8 cellular contexts compared by ENCODE assay signal in genomic region chr16:74709477-74709877, GRCh38. TPM values are rescaled to one million over a fixed set of nuclear protein-coding genes. Genes with fewer than 3 reads are reported as not detected.
DNase-seq lines count a peak whose midpoint lies in the region; ATAC-seq and TF ChIP-seq lines count a peak whose summit lies in the region.

No MANE protein-coding gene starts in this region.

- peak; percentile 99 for TF ChIP-seq CTCF in AG09319 (IDR thresholded peaks at IDR 0.05; ENCODE audit: low read depth, low read length)
- TF ChIP-seq CTCF in choroid plexus epithelial cell (conservative IDR thresholded peaks at IDR 0.05; ENCODE audit: low read depth, low read length): peak; percentile 99
- TF ChIP-seq CTCF in liver (IDR thresholded peaks at IDR 0.05; ENCODE audit: low read depth, low read length, missing input control): peak; percentile 98

- H3K36me3 ChIP-seq in liver (ENCODE audit: control insufficient read depth in 4 of 4, insufficient read depth in 3 of 4, low read depth in 1 of 4, low read length in 3 of 4): no peaks in the 10 kb centered on the region

- peak; percentile 43 for DNase-seq in AG09319 (ENCODE audit: extremely low read depth, low read depth)
- DNase-seq in NCI-H524 treated with DMSO at 0.1 percent for 48 hours (lab: John Stamatoyannopoulos, UW): peak; percentile 40
- peak; percentile 85 for DNase-seq in activated CD4-positive, alpha-beta T cell treated with anti-CD3 and anti-CD28 coated beads, Interleukin-2, amount 10 ng/mL, durations not matched to agents 7 days and 5 days
- peak; percentile 86 for DNase-seq in choroid plexus epithelial cell (ENCODE audit: low read depth)
- DNase-seq in stimulated activated CD4-positive, alpha-beta T cell treated with anti-CD3 and anti-CD28 coated beads, TNF-alpha, amount 100 ng/mL, for 1 hour (ENCODE audit: low read depth in 3 of 3, low spot score in 1 of 3): peak; percentile 52 to 78 (median 72)

- H3K4me3 ChIP-seq in choroid plexus epithelial cell (ENCODE audit: low read depth, low read length) (no peak overlapping the region), liver (ENCODE audit: low read depth in 1 of 3, low read length in 3 of 3) (no peak overlapping the region)

- POLR2A ChIA-PET in activated CD4-positive, alpha-beta T cell treated with anti-CD3 and anti-CD28 coated beads, Interleukin-2, amount 10 ng/mL, durations not matched to agents 7 days and 5 days (lab: Charles Lee): no interaction called here

- H3K9ac ChIP-seq in liver (ENCODE audit: low read depth in 1 of 2, low read length in 2 of 2): no peak overlapping the region

- under 1% methylated on average over 6 of the region's 6 CpGs for WGBS in liver

- H3K27ac ChIP-seq in liver (ENCODE audit: low read depth in 1 of 2, low read length in 2 of 2): peak overlapping the region in 1 of 2 donors; percentile 70

- no peaks in the 10 kb centered on the region for H3K9me3 ChIP-seq in liver (ENCODE audit: control insufficient read depth in 4 of 4, low read length in 3 of 4)

- H3K4me1 ChIP-seq in liver (ENCODE audit: control insufficient read depth in 4 of 4, insufficient read depth in 4 of 4, low read length in 3 of 4): no peaks in the 10 kb centered on the region

- H3K9me3 Mint-ChIP-seq in activated CD4-positive, alpha-beta T cell treated with anti-CD3 and anti-CD28 coated beads, Interleukin-2, amount 10 ng/mL, durations not matched to agents 7 days and 5 days: no peaks in the 10 kb centered on the region

- CTCF ChIA-PET in activated CD4-positive, alpha-beta T cell treated with anti-CD3 and anti-CD28 coated beads, Interleukin-2, amount 10 ng/mL, durations not matched to agents 7 days and 5 days (lab: Charles Lee): interaction anchor here (0.8 to 1.0 kb wide), 5 partner anchors 8 to 402 kb away, joined by 3 to 6 read pairs (median 4); no protein-coding TSS in a partner anchor

- H3K36me3 Mint-ChIP-seq in activated CD4-positive, alpha-beta T cell treated with anti-CD3 and anti-CD28 coated beads, Interleukin-2, amount 10 ng/mL, durations not matched to agents 7 days and 5 days (ENCODE audit: low read depth): no peaks in the 10 kb centered on the region

- H3K27me3 ChIP-seq in liver (ENCODE audit: control insufficient read depth in 4 of 4, insufficient read depth in 4 of 4, low read length in 3 of 4): no peaks in the 10 kb centered on the region

- H3K4me3 Mint-ChIP-seq in activated CD4-positive, alpha-beta T cell treated with anti-CD3 and anti-CD28 coated beads, Interleukin-2, amount 10 ng/mL, durations not matched to agents 7 days and 5 days: no peak overlapping the region

- peak; percentile 87 for ATAC-seq in GM19023 (IDR thresholded peaks at IDR 0.05; ENCODE audit: unreplicated experiment)
- peak; percentile 96 for ATAC-seq in HG03354 (IDR thresholded peaks at IDR 0.05; ENCODE audit: poor library complexity, severe bottlenecking, unreplicated experiment)

- TF ChIP-seq RAD21 in liver (IDR thresholded peaks at IDR 0.05): peak; percentile 97 to 98

- H3K27ac Mint-ChIP-seq in activated CD4-positive, alpha-beta T cell treated with anti-CD3 and anti-CD28 coated beads, Interleukin-2, amount 10 ng/mL, durations not matched to agents 7 days and 5 days: no peak overlapping the region

- peaks cover 9% of the 10 kb centered on the region for H3K4me1 Mint-ChIP-seq in activated CD4-positive, alpha-beta T cell treated with anti-CD3 and anti-CD28 coated beads, Interleukin-2, amount 10 ng/mL, durations not matched to agents 7 days and 5 days

- H3K27me3 Mint-ChIP-seq in activated CD4-positive, alpha-beta T cell treated with anti-CD3 and anti-CD28 coated beads, Interleukin-2, amount 10 ng/mL, durations not matched to agents 7 days and 5 days: no peaks in the 10 kb centered on the region

TF ChIP-seq in liver, 16 proteins besides CTCF, POLR2A, EP300 and RAD21:
- TF ChIP-seq JUND (IDR thresholded peaks at IDR 0.05): no peak
- TF ChIP-seq FOXA2 (IDR thresholded peaks at IDR 0.05): no peak
- TF ChIP-seq RXRA (IDR thresholded peaks at IDR 0.05): no peak
- TF ChIP-seq ATF3 (IDR thresholded peaks at IDR 0.05): peak; percentile 36
- peak; percentile 76 for TF ChIP-seq YY1 (IDR thresholded peaks at IDR 0.05)

RNA-seq across cellular contexts. Expression of gene MLKL, which starts 8.8 kb away (rescaled TPM):
- total RNA-seq in activated CD4-positive, alpha-beta T cell treated with anti-CD3 and anti-CD28 coated beads, Interleukin-2, amount 10 ng/mL, durations not matched to agents 7 days and 5 days: 10 to 100 TPM; 36.7 to 42.0 TPM
- total RNA-seq in liver: 1 to 10 TPM; 4.1 to 7.6 TPM
- 1 to 10 TPM; 2.5 to 3.2 TPM for polyA plus RNA-seq in liver

RNA-seq across cellular contexts. Expression of gene RFWD3, which starts 42.8 kb away (rescaled TPM):
- 100 to 1,000 TPM; 115 to 117 TPM for total RNA-seq in activated CD4-positive, alpha-beta T cell treated with anti-CD3 and anti-CD28 coated beads, Interleukin-2, amount 10 ng/mL, durations not matched to agents 7 days and 5 days
- 10 to 100 TPM; 14.5 to 21.8 TPM for total RNA-seq in liver
- 1 to 10 TPM; 2.4 to 3.6 TPM for polyA plus RNA-seq in liver

Comparison
In these comparisons a context has a peak if more than half of its experiments do, and no peak if none do; other contexts are left out.
1. RNA of gene MLKL, which starts 8.8 kb away (total RNA-seq): 36.7 to 42.0 TPM in activated CD4-positive, alpha-beta T cell treated with anti-CD3 and anti-CD28 coated beads, Interleukin-2, amount 10 ng/mL, durations not matched to agents 7 days and 5 days; 4.1 to 7.6 TPM in liver; every median in the first group is over 4 times any median in the second.
2. RNA of gene RFWD3, which starts 42.8 kb away (total RNA-seq): 115 to 117 TPM in activated CD4-positive, alpha-beta T cell treated with anti-CD3 and anti-CD28 coated beads, Interleukin-2, amount 10 ng/mL, durations not matched to agents 7 days and 5 days; 14.5 to 21.8 TPM in liver; every median in the first group is over 4 times any median in the second.
3. Peak in every context shown above with its lines, with median percentiles within 50 percentile points of each other: DNase-seq and CTCF ChIP-seq.